Comparison of ENCODE assay signal across 1 cellular context in genomic region chr6:138036955-138037592, GRCh38.
TF ChIP-seq lines count a peak whose summit lies in the region.

No MANE protein-coding gene starts in this region.

TF ChIP-seq in HepG2, 621 proteins besides CTCF, POLR2A, EP300 and RAD21 (continued from another document):
- no peak for TF ChIP-seq AHDC1 (CRISPR knock-in tag; IDR thresholded peaks at IDR 0.05; ENCODE audit: borderline replicate concordance)
